Comparison of ENCODE assay signal across 1 cellular context in the genomic region with DNA sequence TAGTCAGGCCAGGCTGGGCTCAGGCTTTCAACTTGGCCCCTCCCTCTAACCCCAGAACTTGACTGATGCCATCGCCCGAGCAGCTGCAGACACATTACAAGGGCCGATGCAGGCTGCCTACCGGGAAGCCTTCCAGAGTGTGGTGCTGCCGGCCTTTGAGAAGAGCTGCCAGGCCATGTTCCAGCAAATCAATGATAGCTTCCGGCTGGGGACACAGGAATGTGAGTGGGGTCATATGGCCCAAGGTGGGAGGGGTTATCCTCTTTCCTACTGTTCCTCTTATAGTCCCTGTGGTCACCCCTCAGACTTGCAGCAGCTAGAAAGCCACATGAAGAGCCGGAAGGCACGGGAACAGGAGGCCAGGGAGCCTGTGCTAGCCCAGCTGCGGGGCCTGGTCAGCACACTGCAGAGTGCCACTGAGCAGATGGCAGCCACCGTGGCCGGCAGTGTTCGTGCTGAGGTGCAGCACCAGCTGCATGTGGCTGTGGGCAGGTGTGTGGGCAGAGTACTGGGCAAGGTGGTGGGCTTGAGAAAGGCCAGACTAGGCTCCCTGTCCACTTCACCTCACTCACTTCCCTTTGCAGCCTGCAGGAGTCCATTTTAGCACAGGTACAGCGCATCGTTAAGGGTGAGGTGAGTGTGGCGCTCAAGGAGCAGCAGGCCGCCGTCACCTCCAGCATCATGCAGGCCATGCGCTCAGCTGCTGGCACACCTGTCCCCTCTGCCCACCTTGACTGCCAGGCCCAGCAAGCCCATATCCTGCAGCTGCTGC.
TF ChIP-seq lines count a peak whose summit lies in the region.

No MANE protein-coding gene starts in this region.

TF ChIP-seq in HepG2, 621 proteins besides CTCF, POLR2A, EP300 and RAD21 (continued from another document):
- TF ChIP-seq, protein P1, sequence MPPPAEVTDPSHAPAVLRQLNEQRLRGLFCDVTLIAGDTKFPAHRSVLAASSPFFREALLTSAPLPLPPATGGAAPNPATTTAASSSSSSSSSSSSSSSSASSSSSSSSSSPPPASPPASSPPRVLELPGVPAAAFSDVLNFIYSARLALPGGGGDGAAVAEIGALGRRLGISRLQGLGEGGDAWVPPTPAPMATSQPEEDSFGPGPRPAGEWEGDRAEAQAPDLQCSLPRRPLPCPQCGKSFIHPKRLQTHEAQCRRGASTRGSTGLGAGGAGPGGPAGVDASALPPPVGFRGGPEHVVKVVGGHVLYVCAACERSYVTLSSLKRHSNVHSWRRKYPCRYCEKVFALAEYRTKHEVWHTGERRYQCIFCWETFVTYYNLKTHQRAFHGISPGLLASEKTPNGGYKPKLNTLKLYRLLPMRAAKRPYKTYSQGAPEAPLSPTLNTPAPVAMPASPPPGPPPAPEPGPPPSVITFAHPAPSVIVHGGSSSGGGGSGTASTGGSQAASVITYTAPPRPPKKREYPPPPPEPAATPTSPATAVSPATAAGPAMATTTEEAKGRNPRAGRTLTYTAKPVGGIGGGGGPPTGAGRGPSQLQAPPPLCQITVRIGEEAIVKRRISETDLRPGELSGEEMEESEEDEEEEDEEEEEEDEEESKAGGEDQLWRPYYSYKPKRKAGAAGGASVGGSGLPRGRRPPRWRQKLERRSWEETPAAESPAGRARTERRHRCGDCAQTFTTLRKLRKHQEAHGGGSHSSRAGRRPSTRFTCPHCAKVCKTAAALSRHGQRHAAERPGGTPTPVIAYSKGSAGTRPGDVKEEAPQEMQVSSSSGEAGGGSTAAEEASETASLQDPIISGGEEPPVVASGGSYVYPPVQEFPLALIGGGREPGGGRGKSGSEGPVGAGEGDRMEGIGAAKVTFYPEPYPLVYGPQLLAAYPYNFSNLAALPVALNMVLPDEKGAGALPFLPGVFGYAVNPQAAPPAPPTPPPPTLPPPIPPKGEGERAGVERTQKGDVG (CRISPR knock-in tag; IDR thresholded peaks at IDR 0.05; ENCODE audit: borderline replicate concordance): no peak
- no peak for TF ChIP-seq ZNF792 (CRISPR knock-in tag; IDR thresholded peaks at IDR 0.05)
- TF ChIP-seq ZFP41 (CRISPR knock-in tag; IDR thresholded peaks at IDR 0.05; ENCODE audit: borderline replicate concordance): no peak
- TF ChIP-seq, protein P2, sequence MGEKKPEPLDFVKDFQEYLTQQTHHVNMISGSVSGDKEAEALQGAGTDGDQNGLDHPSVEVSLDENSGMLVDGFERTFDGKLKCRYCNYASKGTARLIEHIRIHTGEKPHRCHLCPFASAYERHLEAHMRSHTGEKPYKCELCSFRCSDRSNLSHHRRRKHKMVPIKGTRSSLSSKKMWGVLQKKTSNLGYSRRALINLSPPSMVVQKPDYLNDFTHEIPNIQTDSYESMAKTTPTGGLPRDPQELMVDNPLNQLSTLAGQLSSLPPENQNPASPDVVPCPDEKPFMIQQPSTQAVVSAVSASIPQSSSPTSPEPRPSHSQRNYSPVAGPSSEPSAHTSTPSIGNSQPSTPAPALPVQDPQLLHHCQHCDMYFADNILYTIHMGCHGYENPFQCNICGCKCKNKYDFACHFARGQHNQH (CRISPR knock-in tag; IDR thresholded peaks at IDR 0.05): no peak
- TF ChIP-seq, protein P3, sequence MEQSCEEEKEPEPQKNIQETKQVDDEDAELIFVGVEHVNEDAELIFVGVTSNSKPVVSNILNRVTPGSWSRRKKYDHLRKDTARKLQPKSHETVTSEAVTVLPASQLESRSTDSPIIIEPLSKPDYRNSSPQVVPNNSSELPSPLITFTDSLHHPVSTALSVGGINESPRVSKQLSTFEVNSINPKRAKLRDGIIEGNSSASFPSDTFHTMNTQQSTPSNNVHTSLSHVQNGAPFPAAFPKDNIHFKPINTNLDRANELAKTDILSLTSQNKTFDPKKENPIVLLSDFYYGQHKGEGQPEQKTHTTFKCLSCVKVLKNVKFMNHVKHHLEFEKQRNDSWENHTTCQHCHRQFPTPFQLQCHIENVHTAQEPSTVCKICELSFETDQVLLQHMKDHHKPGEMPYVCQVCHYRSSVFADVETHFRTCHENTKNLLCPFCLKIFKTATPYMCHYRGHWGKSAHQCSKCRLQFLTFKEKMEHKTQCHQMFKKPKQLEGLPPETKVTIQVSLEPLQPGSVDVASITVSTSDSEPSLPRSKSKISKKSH (CRISPR knock-in tag; IDR thresholded peaks at IDR 0.05; ENCODE audit: borderline replicate concordance): no peak
- TF ChIP-seq NFYB (CRISPR knock-in tag; IDR thresholded peaks at IDR 0.05): no peak
- TF ChIP-seq SNAPC2 (CRISPR knock-in tag; IDR thresholded peaks at IDR 0.05): no peak
- TF ChIP-seq ZNF749 (CRISPR knock-in tag; IDR thresholded peaks at IDR 0.05; ENCODE audit: borderline replicate concordance): no peak
TF ChIP-seq in HepG2: peak in this region for 4.
